Comparison of ENCODE assay signal across 13 cellular contexts in the genomic region with DNA sequence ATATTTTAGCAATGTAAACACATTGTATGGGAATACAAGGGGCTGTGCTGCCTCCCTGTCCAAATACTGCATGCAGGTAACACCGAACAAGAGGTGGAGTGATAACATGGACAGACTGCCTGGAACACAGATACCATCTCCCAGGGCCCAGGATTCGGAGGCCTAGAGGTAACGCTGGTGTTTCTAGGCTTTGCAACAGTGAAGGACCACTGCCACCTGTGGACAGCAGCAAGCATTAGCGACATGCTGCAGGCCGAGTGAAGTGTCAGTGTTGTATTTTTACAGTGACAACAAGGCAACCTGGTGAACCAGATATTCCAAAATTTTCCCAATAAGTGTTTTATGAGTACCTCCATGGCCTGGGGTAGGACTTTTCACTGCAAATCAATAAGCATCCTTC.
DNase-seq lines count a peak whose midpoint lies in the region; ATAC-seq, FAIRE-seq and TF ChIP-seq lines count a peak whose summit lies in the region.
"Had no signal": no experiment of that assay in that cellular context is flagged by ENCODE, and none has a peak within 500 bp of the region (broad histone marks: within the 10 kb centered on the region; RNA-seq: fewer than 3 reads in every experiment).

No MANE protein-coding gene starts in this region.

- no peaks in the 10 kb centered on the region for H3K36me3 ChIP-seq in kidney (ENCODE audit: control insufficient read depth in 1 of 2, insufficient read depth in 2 of 2, low read length in 2 of 2)
- no peaks in the 10 kb centered on the region for H3K36me3 ChIP-seq in CD4-positive, alpha-beta memory T cell (ENCODE audit: insufficient read depth, low read length)
- H3K36me3 ChIP-seq: esophagus muscularis mucosa, neutrophil had no signal

- peaks cover 0 to 4% (median 0%) of the 10 kb centered on the region in 8 donors for H3K9me3 Mint-ChIP-seq in CD4-positive, alpha-beta memory T cell
- H3K9me3 Mint-ChIP-seq in activated T-cell treated with anti-CD3 and anti-CD28 coated beads, Interleukin-2, amount 50 U/mL, for 72 hours = no peaks in the 10 kb centered on the region

- CTCF ChIA-PET in CD4-positive, alpha-beta memory T cell (lab: Charles Lee; ENCODE audit: partially characterized antibody) = no interaction called here

- intact Hi-C loops in kidney (cut with DNase I) = no loop called here
- intact Hi-C loops in CD4-positive, alpha-beta memory T cell (cut with micrococcal nuclease) = no loop called here

- no peak for FAIRE-seq in kidney (lab: Jason Lieb, UNC)
- FAIRE-seq: GM12892 had no signal

- H3K27me3 Mint-ChIP-seq in CD4-positive, alpha-beta memory T cell = peaks cover 0 to 2% of the 10 kb centered on the region in 2 donors
- no peaks in the 10 kb centered on the region for H3K27me3 Mint-ChIP-seq in activated T-cell treated with anti-CD3 and anti-CD28 coated beads, Interleukin-2, amount 50 U/mL, for 72 hours (ENCODE audit: low read depth)

- ATAC-seq in HG03520 (IDR thresholded peaks at IDR 0.05; ENCODE audit: unreplicated experiment) = no peak
- ATAC-seq in activated T-cell treated with anti-CD3 and anti-CD28 coated beads, Interleukin-2, amount 50 U/mL, for 72 hours (replicated peaks in 1 of 2) = no peak
- ATAC-seq in GM19328 (IDR thresholded peaks at IDR 0.05; ENCODE audit: unreplicated experiment) = no peak

- H3K9ac ChIP-seq in kidney (ENCODE audit: low read length in 2 of 2) = no peak overlapping the region

- H3K9me3 ChIP-seq in kidney (ENCODE audit: control insufficient read depth in 1 of 2, low read length in 2 of 2) = no peaks in the 10 kb centered on the region
- H3K9me3 ChIP-seq in CD4-positive, alpha-beta memory T cell (ENCODE audit: control insufficient read depth in 1 of 2, low read length in 2 of 2) = no peaks in the 10 kb centered on the region
- H3K9me3 ChIP-seq: neutrophil had no signal

- no peaks in the 10 kb centered on the region for H3K4me1 Mint-ChIP-seq in CD4-positive, alpha-beta memory T cell
- H3K4me1 Mint-ChIP-seq in activated T-cell treated with anti-CD3 and anti-CD28 coated beads, Interleukin-2, amount 50 U/mL, for 72 hours (ENCODE audit: low read depth) = no peaks in the 10 kb centered on the region

- peak; percentile 65 for TF ChIP-seq CTCF in C4-2B (conservative IDR thresholded peaks at IDR 0.05)
- peak; percentile 6 for TF ChIP-seq CTCF in GM13976 (IDR thresholded peaks at IDR 0.05; ENCODE audit: borderline replicate concordance, control extremely low read depth, extremely low read depth, insufficient read depth, missing control alignments)
- peak; percentile 41 for TF ChIP-seq CTCF in kidney (IDR thresholded peaks at IDR 0.05; ENCODE audit: borderline replicate concordance, extremely low read depth, insufficient read depth)

- no peak for DNase-seq in GM13976 (ENCODE audit: low spot score)
- DNase-seq in RPMI8226 = peak; percentile 9
- no peak for DNase-seq in kidney
- no peak for DNase-seq in CD4-positive, alpha-beta memory T cell
- DNase-seq in activated T-cell treated with anti-CD3 and anti-CD28 coated beads, Interleukin-2, amount 50 U/mL, for 72 hours = no peak
- DNase-seq: HCEC 1CT had no signal

- no peak overlapping the region for H3K27ac ChIP-seq in C4-2B
- no peak overlapping the region for H3K27ac ChIP-seq in kidney (ENCODE audit: low read depth in 2 of 2, low read length in 2 of 2)
- no peak overlapping the region for H3K27ac ChIP-seq in CD4-positive, alpha-beta memory T cell (ENCODE audit: low read depth, low read length)
- H3K27ac ChIP-seq: esophagus muscularis mucosa, neutrophil, SK-N-MC had no signal

- no peak overlapping the region for H3K27ac Mint-ChIP-seq in CD4-positive, alpha-beta memory T cell
- H3K27ac Mint-ChIP-seq in activated T-cell treated with anti-CD3 and anti-CD28 coated beads, Interleukin-2, amount 50 U/mL, for 72 hours = no peak overlapping the region

- no peak overlapping the region for H3K4me3 Mint-ChIP-seq in CD4-positive, alpha-beta memory T cell
- no peak overlapping the region for H3K4me3 Mint-ChIP-seq in activated T-cell treated with anti-CD3 and anti-CD28 coated beads, Interleukin-2, amount 50 U/mL, for 72 hours

- POLR2A ChIA-PET in CD4-positive, alpha-beta memory T cell (lab: Charles Lee; ENCODE audit: partially characterized antibody) = no interaction called here

- in situ Hi-C loops in GM13976 (cut with MboI; ENCODE audit: low sequenced_read_pairs, unreplicated experiment) = loop anchor here (25.0 kb wide), 1 partner anchor 392 kb away; no protein-coding TSS in a partner anchor

- no peak overlapping the region for H3K4me3 ChIP-seq in kidney (ENCODE audit: low read length in 2 of 2)
- H3K4me3 ChIP-seq in CD4-positive, alpha-beta memory T cell (ENCODE audit: low read length in 2 of 2) = no peak overlapping the region
- H3K4me3 ChIP-seq: esophagus muscularis mucosa, SK-N-MC had no signal

- no peaks in the 10 kb centered on the region for H3K36me3 Mint-ChIP-seq in CD4-positive, alpha-beta memory T cell
- H3K36me3 Mint-ChIP-seq in activated T-cell treated with anti-CD3 and anti-CD28 coated beads, Interleukin-2, amount 50 U/mL, for 72 hours (ENCODE audit: insufficient read depth in 2 of 2) = no peaks in the 10 kb centered on the region

- no peaks in the 10 kb centered on the region for H3K27me3 ChIP-seq in CD4-positive, alpha-beta memory T cell (ENCODE audit: insufficient read depth, low read length)
- H3K27me3 ChIP-seq: esophagus muscularis mucosa, neutrophil had no signal

- no peaks in the 10 kb centered on the region for H3K4me1 ChIP-seq in kidney (ENCODE audit: control insufficient read depth in 1 of 2, insufficient read depth in 1 of 2, low read depth in 1 of 2, low read length in 2 of 2)
- no peaks in the 10 kb centered on the region for H3K4me1 ChIP-seq in CD4-positive, alpha-beta memory T cell (ENCODE audit: insufficient read depth, low read length)
- H3K4me1 ChIP-seq: esophagus muscularis mucosa had no signal

Comparison
In these comparisons a context has a peak if more than half of its experiments do, and no peak if none do; other contexts are left out.
1. CTCF ChIP-seq: peak in every context shown above with its lines; median percentile 65 in C4-2B; 41 in kidney; 6 in GM13976.